In genomic region chr5:95646569-95647330, GRCh38 we compare ENCODE assay signal across 8 cellular contexts. TPM values are rescaled to one million over a fixed set of nuclear protein-coding genes. Genes with fewer than 3 reads are reported as not detected.
A peak's percentile ranks its signal among the peaks of the same experiment; 100 is the strongest.
DNase-seq lines count a peak whose midpoint lies in the region; ATAC-seq, FAIRE-seq and TF ChIP-seq lines count a peak whose summit lies in the region.

Gene RFESD, plus strand, starts transcription at chr5:95646777. Its CDS starts 5,495 bp downstream, at chr5:95652272.

- H3K4me1 ChIP-seq in kidney (ENCODE audit: control insufficient read depth in 1 of 2, insufficient read depth in 1 of 2, low read depth in 1 of 2, low read length in 2 of 2): peaks cover 8 to 10% of the 10 kb centered on the region in 2 donors

- no peaks in the 10 kb centered on the region for H3K36me3 Mint-ChIP-seq in chondrocyte (ENCODE audit: low read depth)

- no peaks in the 10 kb centered on the region for H3K9me3 ChIP-seq in kidney (ENCODE audit: control insufficient read depth in 1 of 2, low read length in 2 of 2)

- H3K9me3 Mint-ChIP-seq in chondrocyte (ENCODE audit: low read depth): no peaks in the 10 kb centered on the region

- peak within 1 kb of the TSS; percentile 75 for H3K4me3 Mint-ChIP-seq in chondrocyte (ENCODE audit: unreplicated experiment)

- TF ChIP-seq CTCF in AG10803 (conservative IDR thresholded peaks at IDR 0.05; ENCODE audit: low read length): peak; percentile 8; the same call in 1 of the 2 replicates
- TF ChIP-seq CTCF in chondrocyte (IDR thresholded peaks at IDR 0.05): peak; percentile 58
- TF ChIP-seq CTCF in kidney (IDR thresholded peaks at IDR 0.05; ENCODE audit: borderline replicate concordance, extremely low read depth, insufficient read depth): no peak

- no peaks in the 10 kb centered on the region for H3K27me3 Mint-ChIP-seq in chondrocyte (ENCODE audit: low read depth)

- peak within 1 kb of the TSS; percentile 91 for H3K27ac Mint-ChIP-seq in chondrocyte (ENCODE audit: unreplicated experiment)

- intact Hi-C loops in kidney (cut with DNase I): no loop called here

- peaks cover 18% of the 10 kb centered on the region for H3K4me1 Mint-ChIP-seq in chondrocyte (ENCODE audit: low read depth)

- peak within 1 kb of the TSS; percentile 71 for H3K4me3 ChIP-seq in AG10803 (ENCODE audit: low read length)
- H3K4me3 ChIP-seq in kidney (ENCODE audit: low read length in 2 of 2): peak within 1 kb of the TSS; percentile 60 to 71

- ATAC-seq in GM19023 (IDR thresholded peaks at IDR 0.05; ENCODE audit: unreplicated experiment) (peak; percentile 97), HG03196 (IDR thresholded peaks at IDR 0.05; ENCODE audit: unreplicated experiment) (peak; percentile 97)

- H3K9ac ChIP-seq in kidney (ENCODE audit: low read length in 2 of 2): peak within 1 kb of the TSS; percentile 67 to 81

- peak; percentile 67 for FAIRE-seq in kidney (lab: Jason Lieb, UNC)

- peak; percentile 96 for DNase-seq in AG10803 (ENCODE audit: low read depth)
- peak; percentile 88 for DNase-seq in NCI-H226
- DNase-seq in activated CD4-positive, alpha-beta T cell treated with anti-CD3 and anti-CD28 coated beads for 1 hour: peak; percentile 88
- peak; percentile 98 for DNase-seq in chondrocyte (ENCODE audit: low spot score)
- DNase-seq in kidney: peak; percentile 100
- DNase-seq in stimulated activated CD4-positive, alpha-beta T cell treated with anti-CD3 and anti-CD28 coated beads, Interleukin-15, amount 100 ng/mL, for 1 hour (ENCODE audit: low read depth in 1 of 2, low spot score in 1 of 2): peak; percentile 83 to 89

- peak within 1 kb of the TSS; percentile 89 to 95 for H3K27ac ChIP-seq in kidney (ENCODE audit: low read depth in 2 of 2, low read length in 2 of 2)

- no peaks in the 10 kb centered on the region for H3K36me3 ChIP-seq in kidney (ENCODE audit: control insufficient read depth in 1 of 2, insufficient read depth in 2 of 2, low read length in 2 of 2)

RNA-seq across cellular contexts. Expression of gene RFESD, which starts in this region (rescaled TPM):
- total RNA-seq in chondrocyte (0.97 to 1.9 TPM (median 1.7 TPM) in 3 replicates), kidney (2.6 TPM)
- polyA plus RNA-seq in kidney (ENCODE audit: insufficient read depth, low read depth, low replicate concordance): 4.0 TPM

Comparison
In these comparisons a context has a peak if more than half of its experiments do, and no peak if none do; other contexts are left out.
1. Peak in every context shown above with its lines: DNase-seq, ATAC-seq, H3K4me3 ChIP-seq and H3K27ac ChIP-seq.